In the genomic region with DNA sequence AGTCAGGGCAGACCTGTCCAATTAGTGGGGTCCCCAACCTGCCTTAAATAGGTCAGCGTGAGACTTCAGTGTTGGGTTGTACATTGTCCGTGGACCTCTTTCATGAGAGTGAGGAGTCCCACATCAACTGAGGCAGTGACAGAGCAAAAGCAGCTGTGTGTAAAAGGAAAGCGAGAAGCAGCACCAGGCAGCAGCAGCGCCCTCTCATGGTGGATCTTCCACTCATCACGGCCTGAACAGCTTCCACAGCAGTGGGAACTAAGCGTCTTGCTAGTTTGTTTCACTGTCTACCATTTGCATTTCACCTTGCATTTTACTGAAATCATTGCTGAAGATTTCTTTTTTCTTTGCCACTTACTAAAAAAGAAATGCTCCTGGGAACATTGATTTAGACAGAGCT, we compare ENCODE assay signal across 10 cellular contexts.
A peak's percentile ranks its signal among the peaks of the same experiment; 100 is the strongest.
DNase-seq lines count a peak whose midpoint lies in the region; ATAC-seq, FAIRE-seq and TF ChIP-seq lines count a peak whose summit lies in the region.
"Had no signal": no experiment of that assay in that cellular context is flagged by ENCODE, and none has a peak within 500 bp of the region (broad histone marks: within the 10 kb centered on the region; RNA-seq: fewer than 3 reads in every experiment).

No MANE protein-coding gene starts in this region.

- intact Hi-C loops in naive thymus-derived CD4-positive, alpha-beta T cell (cut with micrococcal nuclease): loop anchor here in 1 of 2 donors (5.0 kb wide), 1 partner anchor 936 kb away; a partner anchor contains a TSS

- peak; percentile 57 for ATAC-seq in GM21423 (IDR thresholded peaks at IDR 0.05; ENCODE audit: unreplicated experiment)
- no peak for ATAC-seq in GM18858 (IDR thresholded peaks at IDR 0.05; ENCODE audit: unreplicated experiment)
- no peak for ATAC-seq in naive thymus-derived CD4-positive, alpha-beta T cell

- no peak overlapping the region for H3K4me3 ChIP-seq in naive thymus-derived CD4-positive, alpha-beta T cell (ENCODE audit: low read length)
- no peak overlapping the region for H3K4me3 ChIP-seq in effector memory CD4-positive, alpha-beta T cell (ENCODE audit: insufficient read depth, low read depth, low read length, poor library complexity, severe bottlenecking)

- no peaks in the 10 kb centered on the region for H3K9me3 ChIP-seq in naive thymus-derived CD4-positive, alpha-beta T cell (ENCODE audit: control insufficient read depth in 2 of 3, low read length in 3 of 3)
- H3K9me3 ChIP-seq in effector memory CD4-positive, alpha-beta T cell (ENCODE audit: control insufficient read depth, low read length): no peaks in the 10 kb centered on the region

- H3K27ac ChIP-seq in naive thymus-derived CD4-positive, alpha-beta T cell (ENCODE audit: low read depth, low read length): no peak overlapping the region
- no peak overlapping the region for H3K27ac ChIP-seq in effector memory CD4-positive, alpha-beta T cell (ENCODE audit: insufficient read depth, low read length, poor library complexity, severe bottlenecking)

- FAIRE-seq in D721Med (lab: Jason Lieb, UNC): no peak
- FAIRE-seq: colon had no signal

- POLR2A ChIA-PET in naive thymus-derived CD4-positive, alpha-beta T cell (lab: Charles Lee): no interaction called here

- DNase-seq in D721Med (ENCODE audit: insufficient read length, low spot score): no peak
- peak; percentile 4 for DNase-seq in RPMI8226
- DNase-seq in left kidney (ENCODE audit: low read depth, low spot score): peak; percentile 34
- DNase-seq in putamen (ENCODE audit: low spot score): no peak
- DNase-seq in naive thymus-derived CD4-positive, alpha-beta T cell: no peak
- DNase-seq in effector memory CD4-positive, alpha-beta T cell: no peak
- DNase-seq: mesenchymal stem cell had no signal

- H3K4me1 ChIP-seq in naive thymus-derived CD4-positive, alpha-beta T cell (ENCODE audit: control insufficient read depth in 2 of 2, insufficient read depth in 2 of 2, low read length in 2 of 2): no peaks in the 10 kb centered on the region
- no peaks in the 10 kb centered on the region for H3K4me1 ChIP-seq in effector memory CD4-positive, alpha-beta T cell (ENCODE audit: control insufficient read depth, insufficient read depth, low read length, poor library complexity, severe bottlenecking)

- TF ChIP-seq CTCF in D721Med (IDR thresholded peaks at IDR 0.05; ENCODE audit: insufficient read depth, missing control alignments): peak; percentile 49

- H3K4me3 Mint-ChIP-seq in naive thymus-derived CD4-positive, alpha-beta T cell: no peak overlapping the region

- no peak overlapping the region for H3K27ac Mint-ChIP-seq in naive thymus-derived CD4-positive, alpha-beta T cell

- no peaks in the 10 kb centered on the region for H3K36me3 ChIP-seq in naive thymus-derived CD4-positive, alpha-beta T cell (ENCODE audit: control insufficient read depth in 2 of 3, insufficient read depth in 3 of 3, low read length in 3 of 3)
- no peaks in the 10 kb centered on the region for H3K36me3 ChIP-seq in effector memory CD4-positive, alpha-beta T cell (ENCODE audit: control insufficient read depth, insufficient read depth, low read length)

- no peaks in the 10 kb centered on the region for H3K27me3 ChIP-seq in naive thymus-derived CD4-positive, alpha-beta T cell (ENCODE audit: control insufficient read depth in 2 of 2, insufficient read depth in 2 of 2, low read length in 2 of 2)
- H3K27me3 ChIP-seq in effector memory CD4-positive, alpha-beta T cell (replicated peaks; ENCODE audit: control insufficient read depth, insufficient read depth, low read length, poor library complexity, severe bottlenecking): no peaks in the 10 kb centered on the region

- peaks cover 0 to 2% (median 0%) of the 10 kb centered on the region in 5 donors for H3K27me3 Mint-ChIP-seq in naive thymus-derived CD4-positive, alpha-beta T cell

- CTCF ChIA-PET in naive thymus-derived CD4-positive, alpha-beta T cell (lab: Charles Lee): no interaction called here

- H3K4me1 Mint-ChIP-seq in naive thymus-derived CD4-positive, alpha-beta T cell: no peaks in the 10 kb centered on the region

- H3K9me3 Mint-ChIP-seq in naive thymus-derived CD4-positive, alpha-beta T cell: peaks cover 0 to 2% (median 0%) of the 10 kb centered on the region in 11 donors

- H3K36me3 Mint-ChIP-seq in naive thymus-derived CD4-positive, alpha-beta T cell: no peaks in the 10 kb centered on the region

Comparison
In these comparisons a context has a peak if more than half of its experiments do, and no peak if none do; other contexts are left out.
1. DNase-seq: peak in RPMI8226 (single experiment) and left kidney (single experiment); none in D721Med (single experiment), putamen (single experiment), naive thymus-derived CD4-positive, alpha-beta T cell (0 of 9) and effector memory CD4-positive, alpha-beta T cell (0 of 3).